8 cellular contexts compared by ENCODE assay signal in the genomic region with DNA sequence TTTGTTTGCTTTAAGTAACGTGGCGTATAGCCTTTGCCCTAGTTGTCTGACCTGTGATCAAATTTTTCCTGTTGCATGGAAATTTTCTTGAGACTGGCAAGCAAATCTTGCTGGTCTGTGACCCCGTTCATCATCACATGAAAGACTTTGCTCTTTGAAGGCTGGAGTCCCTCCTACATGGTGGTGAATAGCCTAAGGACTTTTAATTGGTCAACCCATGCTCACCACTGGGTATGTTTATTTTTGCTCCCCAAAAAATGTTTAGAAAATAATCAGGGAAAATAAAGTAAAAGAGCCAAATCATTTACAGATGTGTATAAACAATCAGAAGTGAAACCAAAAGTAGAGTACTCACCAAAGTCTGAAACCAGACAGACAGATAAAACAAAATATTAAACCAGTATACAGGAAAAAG.
DNase-seq lines count a peak whose midpoint lies in the region; ATAC-seq, FAIRE-seq and TF ChIP-seq lines count a peak whose summit lies in the region.
"Had no signal": no experiment of that assay in that cellular context is flagged by ENCODE, and none has a peak within 500 bp of the region (broad histone marks: within the 10 kb centered on the region; RNA-seq: fewer than 3 reads in every experiment).

No MANE protein-coding gene starts in this region.

- FAIRE-seq in astrocyte (lab: Jason Lieb, UNC) = no peak
- FAIRE-seq: TTC549 had no signal

- peaks cover 2% of the 10 kb centered on the region for H3K9me3 ChIP-seq in astrocyte (ENCODE audit: insufficient read depth, low read depth, low read length)

- H3K27ac Mint-ChIP-seq in astrocyte (ENCODE audit: unreplicated experiment) = no peak overlapping the region

- TF ChIP-seq CTCF in astrocyte (IDR thresholded peaks at IDR 0.05; ENCODE audit: insufficient read depth, low read depth, low read length) (no peak), GM13976 (IDR thresholded peaks at IDR 0.05; ENCODE audit: borderline replicate concordance, control extremely low read depth, extremely low read depth, insufficient read depth, missing control alignments) (no peak)

- H3K4me3 ChIP-seq in astrocyte (ENCODE audit: insufficient read depth, low read depth, low read length) (no peak overlapping the region), rectal smooth muscle tissue (ENCODE audit: low read length) (no peak overlapping the region)

- peaks cover 4% of the 10 kb centered on the region for H3K9me3 Mint-ChIP-seq in astrocyte (ENCODE audit: unreplicated experiment)

- H3K4me1 ChIP-seq in astrocyte (ENCODE audit: insufficient read depth, low read length) (peaks cover 3% of the 10 kb centered on the region), rectal smooth muscle tissue (ENCODE audit: control insufficient read depth, insufficient read depth, low read length) (peaks cover 6% of the 10 kb centered on the region)

- H3K4me1 Mint-ChIP-seq in astrocyte (ENCODE audit: low read depth, unreplicated experiment) = peaks cover 8% of the 10 kb centered on the region

- H3K27ac ChIP-seq in astrocyte (ENCODE audit: low read depth, low read length) (no peak overlapping the region), rectal smooth muscle tissue (ENCODE audit: low read depth, low read length) (peak overlapping the region; percentile 12)

- DNase-seq in astrocyte (ENCODE audit: low read depth) (no peak), iPS-NIHi7 (ENCODE audit: extremely low spot score) (no peak), HT-29 (ENCODE audit: low spot score) (no peak), GM13976 (ENCODE audit: low spot score) (no peak)

- H4K20me1 ChIP-seq in astrocyte (ENCODE audit: insufficient read depth, low read length) = no peaks in the 10 kb centered on the region

- no peaks in the 10 kb centered on the region for H3K36me3 Mint-ChIP-seq in astrocyte (ENCODE audit: low read depth, unreplicated experiment)

- peak overlapping the region; percentile 61 for H2AFZ ChIP-seq in astrocyte (ENCODE audit: low read depth, low read length)

- no peak overlapping the region for H3K4me3 Mint-ChIP-seq in astrocyte (ENCODE audit: unreplicated experiment)

- H3K27me3 ChIP-seq in astrocyte (ENCODE audit: insufficient read depth, low read length) (no peaks in the 10 kb centered on the region), rectal smooth muscle tissue (ENCODE audit: control insufficient read depth, insufficient read depth, low read length) (no peaks in the 10 kb centered on the region)

- H3K27me3 Mint-ChIP-seq in astrocyte (ENCODE audit: low read depth, unreplicated experiment) = no peaks in the 10 kb centered on the region

- no peaks in the 10 kb centered on the region for H3K79me2 ChIP-seq in astrocyte (ENCODE audit: insufficient read depth, low read length)

- ATAC-seq in GM19324 (IDR thresholded peaks at IDR 0.05; ENCODE audit: low FRiP score, unreplicated experiment) = peak; percentile 71
- peak; percentile 83 for ATAC-seq in HG03064 (IDR thresholded peaks at IDR 0.05; ENCODE audit: low read depth, unreplicated experiment)

- peak overlapping the region; percentile 66 for H3K4me2 ChIP-seq in astrocyte (ENCODE audit: low read length)

- in situ Hi-C loops in GM13976 (cut with MboI; ENCODE audit: low sequenced_read_pairs, unreplicated experiment) = loop anchor here (25.0 kb wide), 1 partner anchor 1071 kb away; a partner anchor contains a TSS

- H3K9ac ChIP-seq in astrocyte (ENCODE audit: low read length) = no peak overlapping the region
- H3K9ac ChIP-seq in rectal smooth muscle tissue (ENCODE audit: low read length) = no peak overlapping the region

- H3K36me3 ChIP-seq in astrocyte (ENCODE audit: insufficient read depth, low read length) (no peaks in the 10 kb centered on the region), rectal smooth muscle tissue (ENCODE audit: control insufficient read depth, insufficient read depth, low read length) (no peaks in the 10 kb centered on the region)
